In the genomic region with DNA sequence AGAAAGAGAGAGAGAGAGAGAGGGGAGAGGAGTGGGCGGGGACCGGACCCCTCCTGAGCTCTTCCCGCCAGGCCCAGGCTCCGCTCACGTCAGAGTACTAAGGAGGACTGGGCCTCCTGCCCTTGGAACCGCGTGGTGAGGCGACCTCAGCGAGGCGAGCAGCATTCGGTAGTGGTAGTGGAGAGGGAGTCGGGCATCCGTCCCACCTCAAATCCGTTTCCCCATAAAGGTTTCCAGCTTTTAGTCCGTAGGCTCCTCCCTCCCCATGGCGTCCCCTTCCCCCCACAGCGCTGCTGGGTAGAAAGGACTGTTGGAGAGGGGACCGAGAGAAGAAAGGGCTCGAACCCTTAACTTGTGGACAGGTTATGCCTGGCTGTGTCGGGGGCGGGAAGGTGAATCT, we compare ENCODE assay signal across 20 cellular contexts.
DNase-seq lines count a peak whose midpoint lies in the region; TF ChIP-seq lines count a peak whose summit lies in the region.
"Had no signal": no experiment of that assay in that cellular context is flagged by ENCODE, and none has a peak within 500 bp of the region (broad histone marks: within the 10 kb centered on the region; RNA-seq: fewer than 3 reads in every experiment).

No MANE protein-coding gene starts in this region.

- no peaks in the 10 kb centered on the region for H3K36me3 Mint-ChIP-seq in nephron progenitor cell (ENCODE audit: low read depth)

- no peak overlapping the region for H3K4me3 Mint-ChIP-seq in nephron progenitor cell

- 55% methylated on average over 16 of the region's 21 CpGs for WGBS in HUES64
- WGBS in iPS DF 6.9 (ENCODE audit: insufficient coverage, insufficient read length): no CpG with 5 or more reads among the region's 21 CpGs
- 28 to 42% methylated on average over 21 of the region's 21 CpGs for WGBS in testis, 2 donors

- peaks cover 100% of the 10 kb centered on the region for H3K27me3 Mint-ChIP-seq in nephron progenitor cell (ENCODE audit: low read depth, poor library complexity)

- H3K27ac ChIP-seq in HUES64 (ENCODE audit: low read depth, low read length) (no peak overlapping the region), iPS DF 6.9 (ENCODE audit: low read length) (no peak overlapping the region), testis (no peak overlapping the region)
- H3K27ac ChIP-seq: C4-2B, Peyer's patch, SJSA1 had no signal

- peaks cover 47% of the 10 kb centered on the region for H3K4me1 ChIP-seq in HUES64 (ENCODE audit: insufficient read depth, low read length)
- H3K4me1 ChIP-seq in iPS DF 6.9 (ENCODE audit: control insufficient read depth, insufficient read depth, low read length): peaks cover 4% of the 10 kb centered on the region; the same call in 1 of the 2 replicates
- no peaks in the 10 kb centered on the region for H3K4me1 ChIP-seq in testis
- H3K4me1 ChIP-seq: SJSA1 had no signal

- H3K27me3 ChIP-seq in HUES64 (ENCODE audit: insufficient read depth, low read length) (peaks cover 90% of the 10 kb centered on the region), iPS DF 6.9 (ENCODE audit: control insufficient read depth, insufficient read depth, low read length) (peaks cover 52% of the 10 kb centered on the region), testis (no peaks in the 10 kb centered on the region)
- H3K27me3 ChIP-seq: SJSA1 had no signal

- no peaks in the 10 kb centered on the region for H3K9me3 Mint-ChIP-seq in nephron progenitor cell

- no peak overlapping the region for H3K9ac ChIP-seq in HUES64 (ENCODE audit: low read depth, low read length)

- H3K4me1 Mint-ChIP-seq in nephron progenitor cell: peaks cover 8% of the 10 kb centered on the region

- H3K4me3 ChIP-seq in HUES64 (ENCODE audit: low read length) (peak overlapping the region; percentile 40), iPS DF 6.9 (ENCODE audit: low read length) (peak overlapping the region; percentile 14; the same call in 1 of the 2 replicates), testis (no peak overlapping the region)
- H3K4me3 ChIP-seq: K562, Peyer's patch, SJSA1 had no signal

- no peak for TF ChIP-seq POLR2A in testis (IDR thresholded peaks at IDR 0.05)

- intact Hi-C loops in testis (cut with DNase I; ENCODE audit: low total_unique reads): no loop called here

- no peak for TF ChIP-seq CTCF in nephron progenitor cell (IDR thresholded peaks at IDR 0.05)
- TF ChIP-seq CTCF in testis (IDR thresholded peaks at IDR 0.05): no peak

- no peaks in the 10 kb centered on the region for H3K9me3 ChIP-seq in HUES64 (ENCODE audit: insufficient read depth, low read depth, low read length)
- H3K9me3 ChIP-seq in iPS DF 6.9 (ENCODE audit: control insufficient read depth, insufficient read depth, low read length): no peaks in the 10 kb centered on the region
- H3K9me3 ChIP-seq in testis: no peaks in the 10 kb centered on the region
- H3K9me3 ChIP-seq: Peyer's patch, SJSA1 had no signal

- no peak overlapping the region for H3K27ac Mint-ChIP-seq in nephron progenitor cell

- no peak for DNase-seq in iPS DF 6.9 (ENCODE audit: low read depth, low spot score)
- DNase-seq in nephron progenitor cell: peak; percentile 20
- no peak for DNase-seq in testis
- no peak for DNase-seq in hippocampal formation (lab: John Stamatoyannopoulos, UW)
- DNase-seq in dedifferentiated amniotic fluid mesenchymal stem cell (ENCODE audit: extremely low spot score): no peak
- no peak for DNase-seq in NCI-H510A treated with DMSO at 0.1 percent for 48 hours (lab: John Stamatoyannopoulos, UW)
- DNase-seq: ACHN, AML-193, DND-41, GDM1, NCI-H1092 treated with DMSO at 0.1 percent for 48 hours, NCI-H2081, NCI-H2171 treated with DMSO at 0.1 percent for 48 hours, NCI-H446, NCI-H69, Peyer's patch had no signal

- H3K36me3 ChIP-seq in HUES64 (ENCODE audit: insufficient read depth, low read length) (no peaks in the 10 kb centered on the region), iPS DF 6.9 (ENCODE audit: control insufficient read depth, insufficient read depth, low read length) (no peaks in the 10 kb centered on the region), testis (ENCODE audit: low read depth, missing control alignments) (no peaks in the 10 kb centered on the region)
- H3K36me3 ChIP-seq: Peyer's patch, SJSA1 had no signal

Comparison
In these comparisons a context has a peak if more than half of its experiments do, and no peak if none do; other contexts are left out.
1. H3K4me3 ChIP-seq: peak in HUES64 (single experiment) and iPS DF 6.9 (single experiment); none in testis (0 of 2).